Comparison of ENCODE assay signal across 18 cellular contexts in genomic region chr17:68622423-68622822, GRCh38.
DNase-seq lines count a peak whose midpoint lies in the region; ATAC-seq lines count a peak whose summit lies in the region.
"Had no signal": no experiment of that assay in that cellular context is flagged by ENCODE, and none has a peak within 500 bp of the region (broad histone marks: within the 10 kb centered on the region; RNA-seq: fewer than 3 reads in every experiment).

No MANE protein-coding gene starts in this region.

- no peak for ATAC-seq in GM18511 (IDR thresholded peaks at IDR 0.05; ENCODE audit: unreplicated experiment)
- ATAC-seq: GM12878 had no signal

- DNase-seq in COLO829 (ENCODE audit: low spot score) (peak; percentile 53), EH (ENCODE audit: low read depth) (peak; percentile 50), foreskin melanocyte (peak; percentile 53), NCI-H748 treated with DMSO at 0.1 percent for 48 hours (lab: John Stamatoyannopoulos, UW) (no peak)
- DNase-seq: 8988T; ACHN; BE2C; C1 segment of cervical spinal cord; Caco-2; Calu3; CD4-positive, alpha-beta memory T cell; CD4-positive, CD25-positive, alpha-beta regulatory T cell; CD8-positive, alpha-beta memory T cell; DMS79 treated with DMSO at 0.1 percent for 48 hours; EL; GDM1 had no signal
